In the genomic region with DNA sequence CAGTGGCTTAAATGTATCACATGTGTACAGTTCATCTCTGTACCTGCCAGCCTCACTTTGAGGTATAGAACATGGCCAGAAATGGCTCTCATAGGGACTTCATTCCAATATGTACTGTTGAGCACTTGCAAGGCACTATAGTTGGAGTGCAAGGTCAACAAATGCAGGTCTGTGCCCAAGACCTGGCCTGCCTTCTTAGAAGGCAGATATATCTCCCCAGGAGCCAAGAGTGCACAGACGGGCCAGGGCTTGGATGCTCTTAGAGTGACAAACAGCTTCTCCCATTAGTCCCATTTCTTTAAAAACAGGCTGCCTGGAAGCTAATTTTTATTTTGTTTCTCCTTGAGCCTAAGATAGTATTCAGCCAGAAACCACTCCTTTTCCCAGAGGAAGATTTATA, we compare ENCODE assay signal across 1 cellular context.
TF ChIP-seq lines count a peak whose summit lies in the region.

No MANE protein-coding gene starts in this region.

TF ChIP-seq in HepG2, 621 proteins besides CTCF, POLR2A, EP300 and RAD21:
- TF ChIP-seq, protein P1, sequence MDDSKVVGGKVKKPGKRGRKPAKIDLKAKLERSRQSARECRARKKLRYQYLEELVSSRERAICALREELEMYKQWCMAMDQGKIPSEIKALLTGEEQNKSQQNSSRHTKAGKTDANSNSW (CRISPR knock-in tag; IDR thresholded peaks at IDR 0.05; ENCODE audit: borderline replicate concordance), result no peak
- TF ChIP-seq RARA (CRISPR knock-in tag; IDR thresholded peaks at IDR 0.05), result no peak
- no peak for TF ChIP-seq ZBTB7A (CRISPR knock-in tag; IDR thresholded peaks at IDR 0.05)
- TF ChIP-seq ZNF143 (CRISPR knock-in tag; IDR thresholded peaks at IDR 0.05), result no peak
- TF ChIP-seq TP53 (CRISPR knock-in tag; conservative IDR thresholded peaks at IDR 0.05), result no peak
- TF ChIP-seq, protein P2, sequence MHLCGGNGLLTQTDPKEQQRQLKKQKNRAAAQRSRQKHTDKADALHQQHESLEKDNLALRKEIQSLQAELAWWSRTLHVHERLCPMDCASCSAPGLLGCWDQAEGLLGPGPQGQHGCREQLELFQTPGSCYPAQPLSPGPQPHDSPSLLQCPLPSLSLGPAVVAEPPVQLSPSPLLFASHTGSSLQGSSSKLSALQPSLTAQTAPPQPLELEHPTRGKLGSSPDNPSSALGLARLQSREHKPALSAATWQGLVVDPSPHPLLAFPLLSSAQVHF (CRISPR knock-in tag; IDR thresholded peaks at IDR 0.05), result no peak
- no peak for TF ChIP-seq ZFAT (CRISPR knock-in tag; conservative IDR thresholded peaks at IDR 0.05)
- TF ChIP-seq ZFP36L2 (CRISPR knock-in tag; IDR thresholded peaks at IDR 0.05), result no peak
- TF ChIP-seq, protein P3, sequence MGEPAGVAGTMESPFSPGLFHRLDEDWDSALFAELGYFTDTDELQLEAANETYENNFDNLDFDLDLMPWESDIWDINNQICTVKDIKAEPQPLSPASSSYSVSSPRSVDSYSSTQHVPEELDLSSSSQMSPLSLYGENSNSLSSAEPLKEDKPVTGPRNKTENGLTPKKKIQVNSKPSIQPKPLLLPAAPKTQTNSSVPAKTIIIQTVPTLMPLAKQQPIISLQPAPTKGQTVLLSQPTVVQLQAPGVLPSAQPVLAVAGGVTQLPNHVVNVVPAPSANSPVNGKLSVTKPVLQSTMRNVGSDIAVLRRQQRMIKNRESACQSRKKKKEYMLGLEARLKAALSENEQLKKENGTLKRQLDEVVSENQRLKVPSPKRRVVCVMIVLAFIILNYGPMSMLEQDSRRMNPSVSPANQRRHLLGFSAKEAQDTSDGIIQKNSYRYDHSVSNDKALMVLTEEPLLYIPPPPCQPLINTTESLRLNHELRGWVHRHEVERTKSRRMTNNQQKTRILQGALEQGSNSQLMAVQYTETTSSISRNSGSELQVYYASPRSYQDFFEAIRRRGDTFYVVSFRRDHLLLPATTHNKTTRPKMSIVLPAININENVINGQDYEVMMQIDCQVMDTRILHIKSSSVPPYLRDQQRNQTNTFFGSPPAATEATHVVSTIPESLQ (CRISPR knock-in tag; conservative IDR thresholded peaks at IDR 0.05), result no peak
- TF ChIP-seq, protein P4, sequence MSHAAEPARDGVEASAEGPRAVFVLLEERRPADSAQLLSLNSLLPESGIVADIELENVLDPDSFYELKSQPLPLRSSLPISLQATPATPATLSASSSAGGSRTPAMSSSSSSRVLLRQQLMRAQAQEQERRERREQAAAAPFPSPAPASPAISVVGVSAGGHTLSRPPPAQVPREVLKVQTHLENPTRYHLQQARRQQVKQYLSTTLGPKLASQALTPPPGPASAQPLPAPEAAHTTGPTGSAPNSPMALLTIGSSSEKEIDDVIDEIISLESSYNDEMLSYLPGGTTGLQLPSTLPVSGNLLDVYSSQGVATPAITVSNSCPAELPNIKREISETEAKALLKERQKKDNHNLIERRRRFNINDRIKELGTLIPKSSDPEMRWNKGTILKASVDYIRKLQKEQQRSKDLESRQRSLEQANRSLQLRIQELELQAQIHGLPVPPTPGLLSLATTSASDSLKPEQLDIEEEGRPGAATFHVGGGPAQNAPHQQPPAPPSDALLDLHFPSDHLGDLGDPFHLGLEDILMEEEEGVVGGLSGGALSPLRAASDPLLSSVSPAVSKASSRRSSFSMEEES (CRISPR knock-in tag; IDR thresholded peaks at IDR 0.05), result no peak
- no peak for TF ChIP-seq SMARCC2 (IDR thresholded peaks at IDR 0.05)
- no peak for TF ChIP-seq RFXANK (CRISPR knock-in tag; IDR thresholded peaks at IDR 0.05)
- TF ChIP-seq KLF15 (CRISPR knock-in tag; IDR thresholded peaks at IDR 0.05; ENCODE audit: borderline replicate concordance), result no peak
- no peak for TF ChIP-seq NKX3-1 (CRISPR knock-in tag; IDR thresholded peaks at IDR 0.05)
- TF ChIP-seq RELA (CRISPR knock-in tag; IDR thresholded peaks at IDR 0.05), result no peak
- no peak for TF ChIP-seq ISL2 (CRISPR knock-in tag; IDR thresholded peaks at IDR 0.05)
- TF ChIP-seq ZNF850 (CRISPR knock-in tag; conservative IDR thresholded peaks at IDR 0.05), result no peak
